Comparison of ENCODE assay signal across 8 cellular contexts in genomic region chr11:64035581-64035980, GRCh38. TPM values are rescaled to one million over a fixed set of nuclear protein-coding genes. Genes with fewer than 3 reads are reported as not detected.
DNase-seq lines count a peak whose midpoint lies in the region; ATAC-seq and TF ChIP-seq lines count a peak whose summit lies in the region.
"Had no signal": no experiment of that assay in that cellular context is flagged by ENCODE, and none has a peak within 500 bp of the region (broad histone marks: within the 10 kb centered on the region; RNA-seq: fewer than 3 reads in every experiment).

A gene with protein sequence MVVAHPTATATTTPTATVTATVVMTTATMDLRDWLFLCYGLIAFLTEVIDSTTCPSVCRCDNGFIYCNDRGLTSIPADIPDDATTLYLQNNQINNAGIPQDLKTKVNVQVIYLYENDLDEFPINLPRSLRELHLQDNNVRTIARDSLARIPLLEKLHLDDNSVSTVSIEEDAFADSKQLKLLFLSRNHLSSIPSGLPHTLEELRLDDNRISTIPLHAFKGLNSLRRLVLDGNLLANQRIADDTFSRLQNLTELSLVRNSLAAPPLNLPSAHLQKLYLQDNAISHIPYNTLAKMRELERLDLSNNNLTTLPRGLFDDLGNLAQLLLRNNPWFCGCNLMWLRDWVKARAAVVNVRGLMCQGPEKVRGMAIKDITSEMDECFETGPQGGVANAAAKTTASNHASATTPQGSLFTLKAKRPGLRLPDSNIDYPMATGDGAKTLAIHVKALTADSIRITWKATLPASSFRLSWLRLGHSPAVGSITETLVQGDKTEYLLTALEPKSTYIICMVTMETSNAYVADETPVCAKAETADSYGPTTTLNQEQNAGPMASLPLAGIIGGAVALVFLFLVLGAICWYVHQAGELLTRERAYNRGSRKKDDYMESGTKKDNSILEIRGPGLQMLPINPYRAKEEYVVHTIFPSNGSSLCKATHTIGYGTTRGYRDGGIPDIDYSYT (plus strand): TSS chr11:64035931. CDS start chr11:64116268, 80,337 bp downstream.

- H2BK5ac ChIP-seq in H9 (ENCODE audit: insufficient read length, low read length) = no peak within 1 kb of the TSS

- no peaks in the 10 kb centered on the region; a peak in 1 of 5 replicates for H3K9me3 Mint-ChIP-seq in H9
- no peaks in the 10 kb centered on the region for H3K9me3 Mint-ChIP-seq in activated T-helper 1 cell treated with anti-CD3 and anti-CD28 coated beads, Interleukin-12 subunit alpha, Interleukin-12 subunit beta, Interleukin-2, Interleukin-4 antibody, amounts not matched to agents 30 ng/mL and 10 ng/mL and 1 ng/mL, durations not matched to agents 14 hours and 24 hours and 36 hours
- H3K9me3 Mint-ChIP-seq in stimulated activated memory B cell treated with anti-CD40 and anti-IgM and Interleukin-4, amounts not matched to agents 10 μg/mL and 1 μg/mL and 100 μg/mL, for 72 hours = no peaks in the 10 kb centered on the region

- no peak within 1 kb of the TSS for H2BK120ac ChIP-seq in H9 (ENCODE audit: low read depth, low read length, poor library complexity, severe bottlenecking)

- no peaks in the 10 kb centered on the region for H3K79me2 ChIP-seq in H9 (ENCODE audit: insufficient read depth, low read length)

- H4K5ac ChIP-seq in H9 (ENCODE audit: insufficient read length, low read depth, low read length) = no peak within 1 kb of the TSS

- no peak within 1 kb of the TSS for H3K56ac ChIP-seq in H9 (ENCODE audit: insufficient read length, low read depth, low read length)

- H2BK12ac ChIP-seq in H9 (ENCODE audit: insufficient read length, low read depth, low read length) = no peak within 1 kb of the TSS

- no peaks in the 10 kb centered on the region for H3K4me1 ChIP-seq in H9 (ENCODE audit: insufficient read depth, low read length)
- H3K4me1 ChIP-seq in iPS-15b (ENCODE audit: control insufficient read depth, insufficient read depth, low read length) = peaks cover 2% of the 10 kb centered on the region

- no peak within 1 kb of the TSS for H3T11ph ChIP-seq in H9 (ENCODE audit: low read length)

- no peak within 1 kb of the TSS for H4K91ac ChIP-seq in H9 (ENCODE audit: insufficient read length, low read depth, low read length)

- no peak within 1 kb of the TSS for H3K27ac ChIP-seq in H9 (ENCODE audit: insufficient read length, low read depth, low read length)

- no peak within 1 kb of the TSS for H3K23ac ChIP-seq in H9 (ENCODE audit: insufficient read length, low read depth, low read length)

- H4K8ac ChIP-seq in H9 (replicated peaks; ENCODE audit: insufficient read length, low read depth, low read length) = no peak within 1 kb of the TSS

- no peak within 1 kb of the TSS for H3K27ac Mint-ChIP-seq in H9
- peak within 1 kb of the TSS; percentile 55 for H3K27ac Mint-ChIP-seq in activated T-helper 1 cell treated with anti-CD3 and anti-CD28 coated beads, Interleukin-12 subunit alpha, Interleukin-12 subunit beta, Interleukin-2, Interleukin-4 antibody, amounts not matched to agents 30 ng/mL and 10 ng/mL and 1 ng/mL, durations not matched to agents 14 hours and 24 hours and 36 hours
- no peak within 1 kb of the TSS for H3K27ac Mint-ChIP-seq in stimulated activated memory B cell treated with anti-CD40 and anti-IgM and Interleukin-4, amounts not matched to agents 10 μg/mL and 1 μg/mL and 100 μg/mL, for 72 hours

- intact Hi-C loops in activated T-helper 1 cell treated with anti-CD3 and anti-CD28 coated beads, Interleukin-12 subunit alpha, Interleukin-12 subunit beta, Interleukin-2, Interleukin-4 antibody, amounts not matched to agents 30 ng/mL and 10 ng/mL and 1 ng/mL, durations not matched to agents 14 hours and 24 hours and 36 hours (cut with micrococcal nuclease) = no loop called here

- H3K9me3 ChIP-seq in H9 (ENCODE audit: control insufficient read depth, low read depth, low read length) (no peaks in the 10 kb centered on the region), iPS-15b (ENCODE audit: control insufficient read depth, insufficient read depth, low read length) (no peaks in the 10 kb centered on the region)

- H2AK5ac ChIP-seq in H9 (ENCODE audit: insufficient read length, low read length) = no peak within 1 kb of the TSS

- H2BK15ac ChIP-seq in H9 (ENCODE audit: low read depth, low read length) = no peak within 1 kb of the TSS

- TF ChIP-seq CTCF in H9 (conservative IDR thresholded peaks at IDR 0.05) = no peak

- H3K27me3 Mint-ChIP-seq in H9 (ENCODE audit: low read depth) = peaks cover 93% of the 10 kb centered on the region
- peaks cover 18% of the 10 kb centered on the region for H3K27me3 Mint-ChIP-seq in activated T-helper 1 cell treated with anti-CD3 and anti-CD28 coated beads, Interleukin-12 subunit alpha, Interleukin-12 subunit beta, Interleukin-2, Interleukin-4 antibody, amounts not matched to agents 30 ng/mL and 10 ng/mL and 1 ng/mL, durations not matched to agents 14 hours and 24 hours and 36 hours (ENCODE audit: insufficient read depth)
- H3K27me3 Mint-ChIP-seq in stimulated activated memory B cell treated with anti-CD40 and anti-IgM and Interleukin-4, amounts not matched to agents 10 μg/mL and 1 μg/mL and 100 μg/mL, for 72 hours = peaks cover 83% of the 10 kb centered on the region

- H2AFZ ChIP-seq in H9 (ENCODE audit: low read length) = no peak within 1 kb of the TSS

- H3K23me2 ChIP-seq in H9 (ENCODE audit: insufficient read length, low read depth, low read length, poor library complexity, severe bottlenecking) = peaks cover 8% of the 10 kb centered on the region

- no peaks in the 10 kb centered on the region for H3K36me3 ChIP-seq in iPS-15b (ENCODE audit: control insufficient read depth, insufficient read depth, low read length)

- no peak for ATAC-seq in stimulated activated memory B cell treated with anti-CD40 and anti-IgM and Interleukin-4, amounts not matched to agents 10 μg/mL and 1 μg/mL and 100 μg/mL, for 72 hours
- ATAC-seq in GM18502 (IDR thresholded peaks at IDR 0.05; ENCODE audit: poor library complexity, unreplicated experiment) (no peak), HG03520 (IDR thresholded peaks at IDR 0.05; ENCODE audit: unreplicated experiment) (no peak)

- no CpG with 5 or more reads among the region's 66 CpGs for WGBS in H9 (ENCODE audit: extremely low coverage, insufficient read length, low lambda C conversion rate)

- no peak for DNase-seq in H9
- no peak for DNase-seq in activated T-helper 1 cell treated with anti-CD3 and anti-CD28 coated beads, Interleukin-12 subunit alpha, Interleukin-12 subunit beta, Interleukin-2, Interleukin-4 antibody, amounts not matched to agents 30 ng/mL and 10 ng/mL and 1 ng/mL, durations not matched to agents 14 hours and 24 hours and 36 hours (ENCODE audit: low spot score)
- no peak for DNase-seq in NCI-H187 treated with DMSO at 0.1 percent for 48 hours (lab: John Stamatoyannopoulos, UW)
- DNase-seq: activated CD8-positive, alpha-beta memory T cell treated with anti-CD3 and anti-CD28 coated beads, Interleukin-2, amount 50 U/mL, for 4 hours had no signal

- no peaks in the 10 kb centered on the region for H3K79me1 ChIP-seq in H9 (ENCODE audit: insufficient read depth, low read depth, low read length, poor library complexity, severe bottlenecking)

- H3K27me3 ChIP-seq in H9 (ENCODE audit: insufficient read depth, low read length) = peaks cover 48% of the 10 kb centered on the region
- peaks cover 63% of the 10 kb centered on the region for H3K27me3 ChIP-seq in iPS-15b (ENCODE audit: control insufficient read depth, insufficient read depth, low read length)

- H3K4me3 ChIP-seq in iPS-15b (ENCODE audit: low read depth, low read length) = peak within 1 kb of the TSS; percentile 41

- H2BK20ac ChIP-seq in H9 (ENCODE audit: low read depth, low read length, poor library complexity, severe bottlenecking) = no peak within 1 kb of the TSS

- H3K4me1 Mint-ChIP-seq in H9 = peaks cover 12 to 15% of the 10 kb centered on the region in 2 experiments
- no peaks in the 10 kb centered on the region for H3K4me1 Mint-ChIP-seq in activated T-helper 1 cell treated with anti-CD3 and anti-CD28 coated beads, Interleukin-12 subunit alpha, Interleukin-12 subunit beta, Interleukin-2, Interleukin-4 antibody, amounts not matched to agents 30 ng/mL and 10 ng/mL and 1 ng/mL, durations not matched to agents 14 hours and 24 hours and 36 hours (ENCODE audit: low read depth)
- H3K4me1 Mint-ChIP-seq in stimulated activated memory B cell treated with anti-CD40 and anti-IgM and Interleukin-4, amounts not matched to agents 10 μg/mL and 1 μg/mL and 100 μg/mL, for 72 hours = peaks cover 7% of the 10 kb centered on the region

- peak within 1 kb of the TSS; percentile 62 to 87 for H3K4me3 Mint-ChIP-seq in H9
- no peak within 1 kb of the TSS for H3K4me3 Mint-ChIP-seq in activated T-helper 1 cell treated with anti-CD3 and anti-CD28 coated beads, Interleukin-12 subunit alpha, Interleukin-12 subunit beta, Interleukin-2, Interleukin-4 antibody, amounts not matched to agents 30 ng/mL and 10 ng/mL and 1 ng/mL, durations not matched to agents 14 hours and 24 hours and 36 hours
- H3K4me3 Mint-ChIP-seq in stimulated activated memory B cell treated with anti-CD40 and anti-IgM and Interleukin-4, amounts not matched to agents 10 μg/mL and 1 μg/mL and 100 μg/mL, for 72 hours = peak within 1 kb of the TSS; percentile 49

- peaks cover 2% of the 10 kb centered on the region for H4K20me1 ChIP-seq in H9 (ENCODE audit: control insufficient read depth, insufficient read depth, insufficient read length)

- H3K4me2 ChIP-seq in H9 (ENCODE audit: insufficient read depth, insufficient read length, low read length) = peak within 1 kb of the TSS; percentile 30

- H3K14ac ChIP-seq in H9 (ENCODE audit: insufficient read depth, low read length) = no peak within 1 kb of the TSS

- H3K9ac ChIP-seq in H9 (ENCODE audit: extremely low read depth, insufficient read length, low read length) (no peak within 1 kb of the TSS), iPS-15b (ENCODE audit: low read depth, low read length) (no peak within 1 kb of the TSS)

- H3K4ac ChIP-seq in H9 (ENCODE audit: low read depth, low read length) = no peak within 1 kb of the TSS

- H3K36me3 Mint-ChIP-seq in H9 (ENCODE audit: insufficient read depth in 1 of 3, low read depth in 3 of 3) = peaks cover 0 to 2% (median 0%) of the 10 kb centered on the region in 3 experiments; a peak in 1 of 7 replicates
- H3K36me3 Mint-ChIP-seq in activated T-helper 1 cell treated with anti-CD3 and anti-CD28 coated beads, Interleukin-12 subunit alpha, Interleukin-12 subunit beta, Interleukin-2, Interleukin-4 antibody, amounts not matched to agents 30 ng/mL and 10 ng/mL and 1 ng/mL, durations not matched to agents 14 hours and 24 hours and 36 hours (ENCODE audit: low read depth) = no peaks in the 10 kb centered on the region
- H3K36me3 Mint-ChIP-seq in stimulated activated memory B cell treated with anti-CD40 and anti-IgM and Interleukin-4, amounts not matched to agents 10 μg/mL and 1 μg/mL and 100 μg/mL, for 72 hours = no peaks in the 10 kb centered on the region

- no peak within 1 kb of the TSS for H3K18ac ChIP-seq in H9 (ENCODE audit: insufficient read length, low read depth, low read length)

RNA-seq across cellular contexts. Expression of the gene that starts here (rescaled TPM):
- 0.24 and 0.31 TPM in 2 replicates for total RNA-seq in H9 (2021)
- not detected in 2 replicates for total RNA-seq in activated T-helper 1 cell treated with anti-CD3 and anti-CD28 coated beads, Interleukin-12 subunit alpha, Interleukin-12 subunit beta, Interleukin-2, Interleukin-4 antibody, amounts not matched to agents 30 ng/mL and 10 ng/mL and 1 ng/mL, durations not matched to agents 14 hours and 24 hours and 36 hours
